ENCODE assay signal across 19 cellular contexts in genomic region chr3:146203761-146204160, GRCh38. TPM values are rescaled to one million over a fixed set of nuclear protein-coding genes. Genes with fewer than 3 reads are reported as not detected.
DNase-seq lines count a peak whose midpoint lies in the region; ATAC-seq and TF ChIP-seq lines count a peak whose summit lies in the region.
"Had no signal": no experiment of that assay in that cellular context is flagged by ENCODE, and none has a peak within 500 bp of the region (broad histone marks: within the 10 kb centered on the region; RNA-seq: fewer than 3 reads in every experiment).

No MANE protein-coding gene starts in this region.

- peak overlapping the region; percentile 26; the same call in 1 of the 2 replicates for H3K27ac Mint-ChIP-seq in WTC11
- H3K27ac Mint-ChIP-seq in progenitor cell of endocrine pancreas: peak overlapping the region; percentile 42
- H3K27ac Mint-ChIP-seq: CD14-positive monocyte; CD4-positive, alpha-beta T cell; CD8-positive, alpha-beta memory T cell had no signal

- H3K4me3 Mint-ChIP-seq in WTC11 (no peak overlapping the region), progenitor cell of endocrine pancreas (ENCODE audit: low read depth) (no peak overlapping the region)
- H3K4me3 Mint-ChIP-seq: CD14-positive monocyte; CD4-positive, alpha-beta T cell; CD8-positive, alpha-beta memory T cell had no signal

- DNase-seq in WTC11 (ENCODE audit: low spot score) (no peak), fibroblast of gingiva (ENCODE audit: low read depth) (peak; percentile 65), progenitor cell of endocrine pancreas (ENCODE audit: low spot score, unreplicated experiment) (no peak), SHP77 (lab: John Stamatoyannopoulos, UW) (no peak), NCI-H146 treated with DMSO at 0.1 percent for 48 hours (lab: John Stamatoyannopoulos, UW; ENCODE audit: unreplicated experiment) (no peak)
- DNase-seq in activated CD4-positive, alpha-beta T cell treated with anti-CD3 and anti-CD28 coated beads, Interleukin-2, amount 50 U/mL, for 4 hours: no peak
- DNase-seq: AML-193; BE2C; CD4-positive, alpha-beta T cell; CD8-positive, alpha-beta memory T cell; DMS 273 treated with DMSO at 0.1 percent for 48 hours; DMS79; EL; GDM1; GM23248; H7; HCEC 1CT had no signal

- no peaks in the 10 kb centered on the region for H3K27me3 Mint-ChIP-seq in WTC11 (ENCODE audit: low read depth)
- H3K27me3 Mint-ChIP-seq in progenitor cell of endocrine pancreas: no peaks in the 10 kb centered on the region

- no peaks in the 10 kb centered on the region for H3K36me3 Mint-ChIP-seq in WTC11
- H3K36me3 Mint-ChIP-seq in progenitor cell of endocrine pancreas (ENCODE audit: insufficient read depth): peaks cover 15% of the 10 kb centered on the region
- H3K36me3 Mint-ChIP-seq: CD14-positive monocyte; CD8-positive, alpha-beta memory T cell had no signal

- CTCF ChIA-PET in WTC11 (lab: Charles Lee): interaction anchor here (0.6 to 2.0 kb wide), 2 partner anchors 14 to 437 kb away, joined by 3 to 8 read pairs; no protein-coding TSS in a partner anchor

- no peak for ATAC-seq in WTC11
- ATAC-seq: GM12878 had no signal

- H3K4me1 Mint-ChIP-seq in WTC11 (peaks cover 17% of the 10 kb centered on the region), progenitor cell of endocrine pancreas (ENCODE audit: low read depth) (peaks cover 3% of the 10 kb centered on the region)
- H3K4me1 Mint-ChIP-seq: CD14-positive monocyte; CD8-positive, alpha-beta memory T cell had no signal

- POLR2A ChIA-PET in WTC11 (lab: Charles Lee): no interaction called here

- TF ChIP-seq CTCF in WTC11 (IDR thresholded peaks at IDR 0.05): no peak
- no peak for TF ChIP-seq CTCF in progenitor cell of endocrine pancreas (IDR thresholded peaks at IDR 0.05; ENCODE audit: unreplicated experiment)

- no peaks in the 10 kb centered on the region for H3K9me3 Mint-ChIP-seq in WTC11
- peaks cover 3% of the 10 kb centered on the region for H3K9me3 Mint-ChIP-seq in progenitor cell of endocrine pancreas (ENCODE audit: low read depth)
- H3K9me3 Mint-ChIP-seq: CD4-positive, alpha-beta T cell; CD8-positive, alpha-beta memory T cell had no signal

TF ChIP-seq in WTC11, 78 proteins besides CTCF, POLR2A, EP300 and RAD21:
- TF ChIP-seq, protein P1, sequence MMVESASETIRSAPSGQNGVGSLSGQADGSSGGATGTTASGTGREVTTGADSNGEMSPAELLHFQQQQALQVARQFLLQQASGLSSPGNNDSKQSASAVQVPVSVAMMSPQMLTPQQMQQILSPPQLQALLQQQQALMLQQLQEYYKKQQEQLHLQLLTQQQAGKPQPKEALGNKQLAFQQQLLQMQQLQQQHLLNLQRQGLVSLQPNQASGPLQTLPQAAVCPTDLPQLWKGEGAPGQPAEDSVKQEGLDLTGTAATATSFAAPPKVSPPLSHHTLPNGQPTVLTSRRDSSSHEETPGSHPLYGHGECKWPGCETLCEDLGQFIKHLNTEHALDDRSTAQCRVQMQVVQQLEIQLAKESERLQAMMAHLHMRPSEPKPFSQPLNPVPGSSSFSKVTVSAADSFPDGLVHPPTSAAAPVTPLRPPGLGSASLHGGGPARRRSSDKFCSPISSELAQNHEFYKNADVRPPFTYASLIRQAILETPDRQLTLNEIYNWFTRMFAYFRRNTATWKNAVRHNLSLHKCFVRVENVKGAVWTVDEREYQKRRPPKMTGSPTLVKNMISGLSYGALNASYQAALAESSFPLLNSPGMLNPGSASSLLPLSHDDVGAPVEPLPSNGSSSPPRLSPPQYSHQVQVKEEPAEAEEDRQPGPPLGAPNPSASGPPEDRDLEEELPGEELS (CRISPR knock-in tag; IDR thresholded peaks at IDR 0.05): no peak
- no peak for TF ChIP-seq GTF2I (CRISPR knock-in tag; conservative IDR thresholded peaks at IDR 0.05)
- no peak for TF ChIP-seq NR3C1 (CRISPR knock-in tag; conservative IDR thresholded peaks at IDR 0.05; ENCODE audit: low read depth)
- TF ChIP-seq RELA (CRISPR knock-in tag; IDR thresholded peaks at IDR 0.05; ENCODE audit: borderline replicate concordance): no peak
- TF ChIP-seq, protein P2, sequence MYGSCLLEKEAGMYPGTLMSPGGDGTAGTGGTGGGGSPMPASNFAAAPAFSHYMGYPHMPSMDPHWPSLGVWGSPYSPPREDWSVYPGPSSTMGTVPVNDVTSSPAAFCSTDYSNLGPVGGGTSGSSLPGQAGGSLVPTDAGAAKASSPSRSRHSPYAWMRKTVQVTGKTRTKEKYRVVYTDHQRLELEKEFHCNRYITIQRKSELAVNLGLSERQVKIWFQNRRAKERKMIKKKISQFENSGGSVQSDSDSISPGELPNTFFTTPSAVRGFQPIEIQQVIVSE (CRISPR knock-in tag; IDR thresholded peaks at IDR 0.05; ENCODE audit: borderline replicate concordance): no peak
- no peak for TF ChIP-seq TCF7 (CRISPR knock-in tag; IDR thresholded peaks at IDR 0.05; ENCODE audit: low read depth)
- TF ChIP-seq ZNF232 (CRISPR knock-in tag; IDR thresholded peaks at IDR 0.05): no peak
- TF ChIP-seq SMAD3 (CRISPR knock-in tag; IDR thresholded peaks at IDR 0.05; ENCODE audit: borderline replicate concordance): no peak
- no peak for TF ChIP-seq ZNF423 (CRISPR knock-in tag; IDR thresholded peaks at IDR 0.05)
- no peak for TF ChIP-seq NR2C2 (CRISPR knock-in tag; IDR thresholded peaks at IDR 0.05)
- TF ChIP-seq MAX (CRISPR knock-in tag; IDR thresholded peaks at IDR 0.05): no peak
- TF ChIP-seq AR (CRISPR knock-in tag; IDR thresholded peaks at IDR 0.05): no peak
- TF ChIP-seq IRF2 (CRISPR knock-in tag; IDR thresholded peaks at IDR 0.05; ENCODE audit: borderline replicate concordance, low read depth): no peak

RNA-seq across cellular contexts. Expression of gene PLOD2, which starts 42.8 kb away (rescaled TPM):
- total RNA-seq in WTC11 (2021) (36.6 to 40.7 TPM (median 39.3 TPM) in 3 replicates), progenitor cell of endocrine pancreas (49.2 and 54.9 TPM in 2 replicates)
- total RNA-seq: CD4-positive, alpha-beta T cell had no signal

RNA-seq across cellular contexts. Expression of gene PLSCR4, which starts 47.1 kb away (rescaled TPM):
- total RNA-seq in WTC11 (2021) (3.5 to 5.7 TPM (median 3.8 TPM) in 3 replicates), progenitor cell of endocrine pancreas (9.2 and 10.2 TPM in 2 replicates)
- total RNA-seq: CD4-positive, alpha-beta T cell; CD8-positive, alpha-beta memory T cell; GM12878 had no signal
